ENCODE assay signal across 9 cellular contexts in the genomic region with DNA sequence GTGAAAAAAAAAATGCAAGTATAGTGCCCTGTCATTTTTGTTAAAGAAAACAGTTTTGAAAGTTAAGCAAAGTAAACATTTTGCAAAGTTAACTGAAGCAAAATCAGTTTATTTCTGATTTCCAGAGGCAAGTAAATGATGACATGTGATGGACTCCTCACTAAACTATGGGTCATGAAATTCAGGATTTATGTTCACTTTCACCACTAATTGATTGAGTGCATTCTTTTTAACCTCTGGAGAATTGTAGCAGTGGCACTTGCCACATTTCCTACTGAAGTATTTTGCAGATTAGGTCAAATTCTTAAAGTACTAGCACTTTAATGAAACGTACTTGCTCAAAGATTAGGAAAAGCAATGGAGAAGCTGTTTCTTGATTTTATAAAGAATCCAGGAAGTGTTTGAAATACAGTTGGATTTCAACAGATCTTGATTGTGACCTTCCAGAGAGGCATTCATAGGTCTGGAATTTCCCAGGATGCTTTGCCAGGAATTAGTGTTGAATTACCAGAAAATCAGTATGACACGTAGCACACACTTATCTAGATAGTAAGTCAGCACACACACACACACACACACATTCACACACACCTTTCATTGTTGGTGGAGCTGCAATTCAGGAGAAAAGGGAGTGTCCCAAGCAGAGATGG.
DNase-seq lines count a peak whose midpoint lies in the region; ATAC-seq and TF ChIP-seq lines count a peak whose summit lies in the region.
"Had no signal": no experiment of that assay in that cellular context is flagged by ENCODE, and none has a peak within 500 bp of the region (broad histone marks: within the 10 kb centered on the region; RNA-seq: fewer than 3 reads in every experiment).

No MANE protein-coding gene starts in this region.

- H3K4me3 ChIP-seq in AG09309 (ENCODE audit: control insufficient read depth, low read depth, low read length): no peak overlapping the region

- no peak for TF ChIP-seq CTCF in AG09309 (IDR thresholded peaks at IDR 0.05; ENCODE audit: control insufficient read depth, insufficient read depth, low read depth, low read length, missing control alignments)

- peak; percentile 94 for DNase-seq in AG09309 (ENCODE audit: low read depth)
- DNase-seq in NCI-H460 (ENCODE audit: extremely low read depth, low read depth): peak; percentile 34
- DNase-seq in mucosa of gallbladder (ENCODE audit: low spot score): peak; percentile 80
- no peak for DNase-seq in NCI-H2171 (lab: John Stamatoyannopoulos, UW)
- no peak for DNase-seq in OCI-M2 (lab: John Stamatoyannopoulos, UW; ENCODE audit: unreplicated experiment)
- DNase-seq in amygdala (lab: John Stamatoyannopoulos, UW): no peak
- DNase-seq: DND-41 had no signal

- peak; percentile 94 for ATAC-seq in esophagus mucosa
- ATAC-seq in GM18870 (IDR thresholded peaks at IDR 0.05; ENCODE audit: unreplicated experiment): no peak

Comparison
In these comparisons a context has a peak if more than half of its experiments do, and no peak if none do; other contexts are left out.
1. DNase-seq: peak in AG09309 (single experiment), NCI-H460 (single experiment) and mucosa of gallbladder (single experiment); none in NCI-H2171 (single experiment), OCI-M2 (single experiment) and amygdala (0 of 56).